In genomic region chr20:16863315-16863714, GRCh38 we compare ENCODE assay signal across 20 cellular contexts.
DNase-seq lines count a peak whose midpoint lies in the region; ATAC-seq, FAIRE-seq and TF ChIP-seq lines count a peak whose summit lies in the region.
"Had no signal": no experiment of that assay in that cellular context is flagged by ENCODE, and none has a peak within 500 bp of the region (broad histone marks: within the 10 kb centered on the region; RNA-seq: fewer than 3 reads in every experiment).

No MANE protein-coding gene starts in this region.

- H3K27me3 Mint-ChIP-seq in astrocyte (ENCODE audit: low read depth, unreplicated experiment), result no peaks in the 10 kb centered on the region
- no peaks in the 10 kb centered on the region for H3K27me3 Mint-ChIP-seq in WTC11 (ENCODE audit: low read depth)

- H3K27ac Mint-ChIP-seq in astrocyte (ENCODE audit: unreplicated experiment), result peak overlapping the region; percentile 51
- no peak overlapping the region for H3K27ac Mint-ChIP-seq in WTC11
- H3K27ac Mint-ChIP-seq: CD4-positive, alpha-beta memory T cell had no signal

- intact Hi-C loops in HepG2 (cut with micrococcal nuclease; ENCODE audit: unreplicated experiment), result no loop called here

- H3K27me3 ChIP-seq in GM23248 (replicated peaks; ENCODE audit: insufficient read depth), result no peaks in the 10 kb centered on the region
- H3K27me3 ChIP-seq in astrocyte (ENCODE audit: insufficient read depth, low read length), result no peaks in the 10 kb centered on the region
- H3K27me3 ChIP-seq in HepG2 (ENCODE audit: control insufficient read depth in 1 of 2, insufficient read depth in 2 of 2, low read length in 2 of 2), result no peaks in the 10 kb centered on the region

- H4K20me1 ChIP-seq in GM23248 (ENCODE audit: insufficient read depth) (no peaks in the 10 kb centered on the region), astrocyte (ENCODE audit: insufficient read depth, low read length) (no peaks in the 10 kb centered on the region), HepG2 (ENCODE audit: insufficient read depth, low read length) (no peaks in the 10 kb centered on the region)

- H3K9me3 ChIP-seq in A549 (no peaks in the 10 kb centered on the region), GM23248 (ENCODE audit: low read depth) (no peaks in the 10 kb centered on the region), astrocyte (ENCODE audit: insufficient read depth, low read depth, low read length) (no peaks in the 10 kb centered on the region), HepG2 (ENCODE audit: low read length) (0 out of 2 replicates have a peak, but pooled peaks cover 8% of the 10 kb centered on the region)

- in situ Hi-C loops in GM23248 (cut with MboI), result no loop called here
- in situ Hi-C loops in HepG2 (cut with HindIII; ENCODE audit: extremely low pct_ligation_motif_present, low pct_unique_long_range_greater_than_20kb), result no loop called here

- TF ChIP-seq CTCF in A549 (IDR thresholded peaks at IDR 0.05) (no peak), astrocyte (IDR thresholded peaks at IDR 0.05; ENCODE audit: insufficient read depth, low read depth, low read length) (no peak), HepG2 (CRISPR knock-in tag; IDR thresholded peaks at IDR 0.05) (no peak), WTC11 (IDR thresholded peaks at IDR 0.05) (no peak)

- 3% methylated on average over 2 of the region's 2 CpGs for WGBS in A549 (ENCODE audit: missing lambda C conversion rate)
- 18 to 29% methylated on average over 2 of the region's 2 CpGs for whole genome bisulfite sequencing in GM23248 (ENCODE audit: low coverage in 1 of 2, low lambda C conversion rate in 2 of 2, missing lambda C conversion rate in 2 of 2), 2 experiments
- 9% methylated on average over 2 of the region's 2 CpGs for WGBS in HepG2 (ENCODE audit: low lambda C conversion rate)

- no peak for DNase-seq in A549 (ENCODE audit: low read depth in 1 of 2, low spot score in 1 of 2)
- DNase-seq in GM23248, result no peak
- no peak for DNase-seq in astrocyte (ENCODE audit: low read depth)
- no peak for DNase-seq in HepG2 (ENCODE audit: low spot score)
- no peak for DNase-seq in WTC11 (ENCODE audit: low spot score)
- DNase-seq: C1 segment of cervical spinal cord; CD4-positive, alpha-beta memory T cell; COR-L47; DMS153; DND-41; H7; HCEC 1CT had no signal

- H3K9me2 ChIP-seq in GM23248 (ENCODE audit: insufficient read depth), result no peaks in the 10 kb centered on the region

- H2AFZ ChIP-seq in GM23248, result peak overlapping the region; percentile 67; the same call in 1 of the 2 replicates
- no peak overlapping the region for H2AFZ ChIP-seq in astrocyte (ENCODE audit: low read depth, low read length)
- H2AFZ ChIP-seq in HepG2 (ENCODE audit: low read length), result no peak overlapping the region

- H3K4me1 Mint-ChIP-seq in astrocyte (ENCODE audit: low read depth, unreplicated experiment), result peaks cover 25% of the 10 kb centered on the region
- H3K4me1 Mint-ChIP-seq in WTC11, result no peaks in the 10 kb centered on the region
- H3K4me1 Mint-ChIP-seq: CD4-positive, alpha-beta memory T cell had no signal

- CTCF ChIA-PET in A549 (lab: Yijun Ruan, JAX), result interaction anchor here (1.9 kb wide), 1 partner anchor 10 kb away, joined by 5 read pairs; no protein-coding TSS in a partner anchor
- CTCF ChIA-PET in HepG2 (lab: Yijun Ruan, JAX; ENCODE audit: low intra/inter-chr PET ratio, low total read pairs), result no interaction called here
- CTCF ChIA-PET in WTC11 (lab: Charles Lee), result no interaction called here

- H3K4me3 ChIP-seq in A549, result no peak overlapping the region
- peak overlapping the region; percentile 53 for H3K4me3 ChIP-seq in GM23248
- no peak overlapping the region for H3K4me3 ChIP-seq in astrocyte (ENCODE audit: insufficient read depth, low read depth, low read length)
- no peak overlapping the region for H3K4me3 ChIP-seq in HepG2 (replicated peaks in 1 of 3; ENCODE audit: insufficient read depth in 1 of 3, low read depth in 2 of 3, low read length in 3 of 3)

- peak overlapping the region; percentile 31 for H3K4me3 Mint-ChIP-seq in astrocyte (ENCODE audit: unreplicated experiment)
- no peak overlapping the region for H3K4me3 Mint-ChIP-seq in WTC11
- H3K4me3 Mint-ChIP-seq: CD4-positive, alpha-beta memory T cell had no signal

- H3K9ac ChIP-seq in GM23248 (peak overlapping the region; percentile 22), astrocyte (ENCODE audit: low read length) (no peak overlapping the region), HepG2 (ENCODE audit: insufficient read depth, low read depth, low read length) (no peak overlapping the region)

- TF ChIP-seq EP300 in A549 (IDR thresholded peaks at IDR 0.05), result no peak
- no peak for TF ChIP-seq EP300 in HepG2 (IDR thresholded peaks at IDR 0.05; ENCODE audit: low read depth in 2 of 2, low read length in 2 of 2)
- no peak for TF ChIP-seq EP300 in HepG2 (CRISPR knock-in tag; IDR thresholded peaks at IDR 0.05; ENCODE audit: borderline replicate concordance)

- H3K36me3 ChIP-seq in GM23248 (ENCODE audit: low read depth) (no peaks in the 10 kb centered on the region), astrocyte (ENCODE audit: insufficient read depth, low read length) (no peaks in the 10 kb centered on the region), HepG2 (replicated peaks in 1 of 2; ENCODE audit: control insufficient read depth in 1 of 2, insufficient read depth in 2 of 2, low read length in 2 of 2) (no peaks in the 10 kb centered on the region)

- TF ChIP-seq RAD21 in A549 (conservative IDR thresholded peaks at IDR 0.05 in 1 of 2, IDR thresholded peaks at IDR 0.05 in 1 of 2), result no peak
- TF ChIP-seq RAD21 in HepG2 (CRISPR knock-in tag; IDR thresholded peaks at IDR 0.05), result no peak

- 0 out of 2 replicates have a peak, but pooled peaks cover 4% of the 10 kb centered on the region for H3F3A ChIP-seq in GM23248 (ENCODE audit: insufficient read depth)

- H3K4me1 ChIP-seq in A549, result no peaks in the 10 kb centered on the region
- H3K4me1 ChIP-seq in GM23248 (ENCODE audit: insufficient read depth), result peaks cover 14% of the 10 kb centered on the region; the same call in 1 of the 2 replicates
- no peaks in the 10 kb centered on the region for H3K4me1 ChIP-seq in astrocyte (ENCODE audit: insufficient read depth, low read length)
- no peaks in the 10 kb centered on the region for H3K4me1 ChIP-seq in HepG2 (ENCODE audit: insufficient read depth, low read length)

- H3K79me2 ChIP-seq in GM23248 (ENCODE audit: insufficient read depth) (no peaks in the 10 kb centered on the region), astrocyte (ENCODE audit: insufficient read depth, low read length) (no peaks in the 10 kb centered on the region), HepG2 (ENCODE audit: insufficient read depth, low read length) (no peaks in the 10 kb centered on the region)

- no peak for TF ChIP-seq POLR2A in A549 (IDR thresholded peaks at IDR 0.05; ENCODE audit: low read length)
- no peak for TF ChIP-seq POLR2A in HepG2 (IDR thresholded peaks at IDR 0.05; ENCODE audit: insufficient read depth in 1 of 2, low read depth in 2 of 2, low read length in 2 of 2)

- no peak overlapping the region for H3K27ac ChIP-seq in A549
- no peak overlapping the region for H3K27ac ChIP-seq in GM23248
- no peak overlapping the region for H3K27ac ChIP-seq in astrocyte (ENCODE audit: low read depth, low read length)
- no peak overlapping the region for H3K27ac ChIP-seq in HepG2 (ENCODE audit: extremely low read length, insufficient read depth, low read length)
- H3K27ac ChIP-seq: 22Rv1 had no signal

- no TSS peak for BruUV-seq in HepG2 (replicated peaks; lab: Mats Ljungman, UMichigan)

- FAIRE-seq in A549 (lab: Jason Lieb, UNC), result no peak
- no peak for FAIRE-seq in astrocyte (lab: Jason Lieb, UNC)
- FAIRE-seq in HepG2 (lab: Jason Lieb, UNC), result no peak
- FAIRE-seq: A204.1, G401.6, GM12892, H1 had no signal

- H3K4me2 ChIP-seq in A549, result no peak overlapping the region
- no peak overlapping the region for H3K4me2 ChIP-seq in GM23248 (ENCODE audit: unreplicated experiment)
- no peak overlapping the region for H3K4me2 ChIP-seq in astrocyte (ENCODE audit: low read length)
- no peak overlapping the region for H3K4me2 ChIP-seq in HepG2 (ENCODE audit: low read depth, low read length)

- POLR2A ChIA-PET in A549 (lab: Yijun Ruan, JAX) (no interaction called here), HepG2 (lab: Yijun Ruan, JAX) (no interaction called here), WTC11 (lab: Charles Lee) (no interaction called here)

- H3K36me3 Mint-ChIP-seq in astrocyte (ENCODE audit: low read depth, unreplicated experiment), result no peaks in the 10 kb centered on the region
- H3K36me3 Mint-ChIP-seq in WTC11, result no peaks in the 10 kb centered on the region
- H3K36me3 Mint-ChIP-seq: CD4-positive, alpha-beta memory T cell had no signal

- H3K9me3 Mint-ChIP-seq in astrocyte (ENCODE audit: unreplicated experiment), result peaks cover 2% of the 10 kb centered on the region
- peaks cover 15% of the 10 kb centered on the region for H3K9me3 Mint-ChIP-seq in WTC11

- ATAC-seq in A549 (no peak), HepG2 (no peak), HG02938 (IDR thresholded peaks at IDR 0.05; ENCODE audit: unreplicated experiment) (no peak), HG02973 (IDR thresholded peaks at IDR 0.05; ENCODE audit: unreplicated experiment) (no peak), HG02610 (IDR thresholded peaks at IDR 0.05; ENCODE audit: unreplicated experiment) (no peak), WTC11 (no peak)

TF ChIP-seq in A549, 52 proteins besides CTCF, POLR2A, EP300 and RAD21:
- no peak for TF ChIP-seq ESRRA (IDR thresholded peaks at IDR 0.05; ENCODE audit: borderline replicate concordance, low read length)
- TF ChIP-seq MAFK (IDR thresholded peaks at IDR 0.05; ENCODE audit: partially characterized antibody), result peak; percentile 53

TF ChIP-seq in HepG2, 621 proteins besides CTCF, POLR2A, EP300 and RAD21:
- TF ChIP-seq ZNF468 (CRISPR knock-in tag; IDR thresholded peaks at IDR 0.05) (no peak), MAFK (conservative IDR thresholded peaks at IDR 0.05 in 1 of 2, IDR thresholded peaks at IDR 0.05 in 1 of 2; ENCODE audit: low read length in 2 of 2) (peak; percentile 65 to 75; a peak in 3 of 4 replicates), MAFF (IDR thresholded peaks at IDR 0.05; ENCODE audit: low read depth, low read length) (peak; percentile 64; the same call in 1 of the 2 replicates), ZNF777 (CRISPR knock-in tag; IDR thresholded peaks at IDR 0.05) (no peak), SOX13 (IDR thresholded peaks at IDR 0.05) (no peak), SOX13 (CRISPR knock-in tag; conservative IDR thresholded peaks at IDR 0.05 in 1 of 2, IDR thresholded peaks at IDR 0.05 in 1 of 2) (no peak)

TF ChIP-seq in WTC11, 78 proteins besides CTCF, POLR2A, EP300 and RAD21 (continues in another document):
- TF ChIP-seq NFATC4 (CRISPR knock-in tag; IDR thresholded peaks at IDR 0.05) (no peak), KAT7 (CRISPR knock-in tag; IDR thresholded peaks at IDR 0.05; ENCODE audit: borderline replicate concordance) (no peak), TCF7 (CRISPR knock-in tag; IDR thresholded peaks at IDR 0.05; ENCODE audit: low read depth) (no peak), NR2C2 (CRISPR knock-in tag; IDR thresholded peaks at IDR 0.05) (no peak)
